26 cellular contexts compared by ENCODE assay signal in the genomic region with DNA sequence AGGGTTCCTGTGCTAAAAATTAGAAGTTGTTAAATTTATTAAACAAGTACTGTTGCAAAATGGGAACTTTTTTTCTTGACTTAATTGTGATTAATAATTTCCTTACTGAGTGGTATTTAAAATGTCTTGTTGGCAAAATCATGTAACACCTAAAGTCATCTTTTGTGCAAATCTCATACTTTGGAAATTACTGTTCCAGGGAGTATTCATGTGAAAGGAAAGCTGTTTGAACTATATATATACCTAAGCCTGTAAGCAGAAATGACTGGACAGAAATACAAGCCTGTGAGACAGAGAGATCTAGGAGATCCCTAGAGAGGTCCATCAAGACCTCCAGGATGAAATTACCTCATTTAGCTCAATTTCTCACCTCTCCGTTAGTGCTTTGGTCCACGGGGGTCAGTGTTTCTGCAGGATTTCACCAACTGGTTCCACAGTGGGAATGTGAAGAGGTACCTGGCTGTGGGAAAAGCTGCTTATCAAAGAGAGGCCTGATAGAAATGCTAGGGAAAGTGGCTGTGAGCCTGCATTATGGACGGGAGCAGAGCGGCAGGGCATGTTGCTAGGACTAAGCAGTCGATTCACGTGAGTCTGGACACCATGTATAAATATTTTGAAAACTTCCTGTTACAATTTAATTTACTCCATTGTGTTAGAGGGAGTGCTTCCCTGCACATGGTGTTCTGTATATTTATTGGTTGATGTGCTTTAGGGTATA. TPM values are rescaled to one million over a fixed set of nuclear protein-coding genes. Genes with fewer than 3 reads are reported as not detected.
DNase-seq lines count a peak whose midpoint lies in the region; ATAC-seq and TF ChIP-seq lines count a peak whose summit lies in the region.
"Had no signal": no experiment of that assay in that cellular context is flagged by ENCODE, and none has a peak within 500 bp of the region (broad histone marks: within the 10 kb centered on the region; RNA-seq: fewer than 3 reads in every experiment).

No MANE protein-coding gene starts in this region.

- no peak overlapping the region for H4K91ac ChIP-seq in IMR-90 (ENCODE audit: insufficient read depth, low read depth, low read length)

- intact Hi-C loops in IMR-90 (cut with micrococcal nuclease): no loop called here
- intact Hi-C loops in left ventricle myocardium superior (cut with micrococcal nuclease): no loop called here

- H3K27ac Mint-ChIP-seq in activated T-cell treated with anti-CD3 and anti-CD28 coated beads, Interleukin-2, amount 50 U/mL, for 72 hours: peak overlapping the region; percentile 66
- H3K27ac Mint-ChIP-seq: activated CD8-positive, alpha-beta memory T cell treated with anti-CD3 and anti-CD28 coated beads, Interleukin-2, amount 10 ng/mL, durations not matched to agents 7 days and 5 days; naive B cell had no signal

- no peak for DNase-seq in activated T-cell treated with anti-CD3 and anti-CD28 coated beads, Interleukin-2, amount 50 U/mL, for 72 hours
- DNase-seq in activated T-cell treated with anti-CD3 and anti-CD28 coated beads, Interleukin-2, amount 50 U/mL, for 48 hours: no peak
- DNase-seq in GM12865 (ENCODE audit: low read depth) (peak; percentile 10), IMR-90 (no peak), left ventricle myocardium superior (no peak), iPS-NIHi7 (ENCODE audit: extremely low spot score) (no peak)
- DNase-seq: ACHN; activated CD4-positive, CD25-positive, alpha-beta regulatory T cell; activated CD8-positive, alpha-beta memory T cell treated with anti-CD3 and anti-CD28 coated beads, Interleukin-2, amount 10 ng/mL, durations not matched to agents 7 days and 5 days; activated gamma-delta T cell treated with Interleukin-2 at 50 U/mL for 16 hours; aorta; C1 segment of cervical spinal cord; central memory CD4-positive, alpha-beta T cell; dermis blood vessel endothelial cell; EL; left cardiac atrium; MV-4-11; naive B cell; NCI-H1694; NCI-H526 treated with DMSO at 0.1 percent for 48 hours; ovary; T1000; upper lobe of left lung had no signal

- H3K9ac ChIP-seq in IMR-90 (ENCODE audit: low read depth, low read length): no peak overlapping the region

- H3K36me3 ChIP-seq in IMR-90 (ENCODE audit: control insufficient read depth, insufficient read depth, low read length): peaks cover 2% of the 10 kb centered on the region
- H3K36me3 ChIP-seq: ovary had no signal

- no peak for TF ChIP-seq RAD21 in IMR-90 (IDR thresholded peaks at IDR 0.05; ENCODE audit: low read length)

- H2BK5ac ChIP-seq in IMR-90 (ENCODE audit: low read depth, low read length, poor library complexity, severe bottlenecking): no peak overlapping the region

- H3K9me3 Mint-ChIP-seq in activated T-cell treated with anti-CD3 and anti-CD28 coated beads, Interleukin-2, amount 50 U/mL, for 72 hours: no peaks in the 10 kb centered on the region
- H3K9me3 Mint-ChIP-seq: naive B cell had no signal

- peaks cover 10 to 29% of the 10 kb centered on the region in 2 donors for H3K36me3 Mint-ChIP-seq in activated T-cell treated with anti-CD3 and anti-CD28 coated beads, Interleukin-2, amount 50 U/mL, for 72 hours (ENCODE audit: insufficient read depth in 2 of 2)

- peak overlapping the region in 1 of 2 donors; percentile 45 for H3K4me3 Mint-ChIP-seq in activated T-cell treated with anti-CD3 and anti-CD28 coated beads, Interleukin-2, amount 50 U/mL, for 72 hours
- H3K4me3 Mint-ChIP-seq: activated CD8-positive, alpha-beta memory T cell treated with anti-CD3 and anti-CD28 coated beads, Interleukin-2, amount 10 ng/mL, durations not matched to agents 7 days and 5 days; naive B cell had no signal

- CTCF ChIA-PET in IMR-90 (lab: Yijun Ruan, JAX): no interaction called here

- H2BK120ac ChIP-seq in IMR-90 (ENCODE audit: low read depth, low read length): no peak overlapping the region

- H3K4me2 ChIP-seq in IMR-90 (ENCODE audit: low read depth, low read length): no peak overlapping the region

- no peak for TF ChIP-seq POLR2A in IMR-90 (IDR thresholded peaks at IDR 0.05; ENCODE audit: low read depth, low read length)

- TF ChIP-seq CTCF in GM12865 (IDR thresholded peaks at IDR 0.05; ENCODE audit: insufficient read depth, low read depth, low read length, missing control alignments): no peak
- no peak for TF ChIP-seq CTCF in IMR-90 (conservative IDR thresholded peaks at IDR 0.05; ENCODE audit: low read depth, low read length)

- H4K20me1 ChIP-seq in IMR-90 (ENCODE audit: insufficient read depth, low read length): peaks cover 74% of the 10 kb centered on the region

- no peak overlapping the region for H4K8ac ChIP-seq in IMR-90 (ENCODE audit: low read depth in 2 of 2, low read length in 2 of 2)

- ATAC-seq in activated T-cell treated with anti-CD3 and anti-CD28 coated beads, Interleukin-2, amount 50 U/mL, for 72 hours (replicated peaks in 1 of 2): peak; percentile 30 to 68
- ATAC-seq in IMR-90 (ENCODE audit: low read depth): no peak
- ATAC-seq in left ventricle myocardium superior: peak; percentile 65
- ATAC-seq in HG02885 (IDR thresholded peaks at IDR 0.05; ENCODE audit: poor library complexity, unreplicated experiment): no peak
- no peak for ATAC-seq in HG03460 (IDR thresholded peaks at IDR 0.05; ENCODE audit: unreplicated experiment)
- ATAC-seq: activated CD8-positive, alpha-beta memory T cell treated with anti-CD3 and anti-CD28 coated beads, Interleukin-2, amount 10 ng/mL, durations not matched to agents 7 days and 5 days; sciatic nerve had no signal

- no peaks in the 10 kb centered on the region for H3K27me3 Mint-ChIP-seq in activated T-cell treated with anti-CD3 and anti-CD28 coated beads, Interleukin-2, amount 50 U/mL, for 72 hours (ENCODE audit: low read depth)
- H3K27me3 Mint-ChIP-seq: activated CD8-positive, alpha-beta memory T cell treated with anti-CD3 and anti-CD28 coated beads, Interleukin-2, amount 10 ng/mL, durations not matched to agents 7 days and 5 days; naive B cell had no signal

- H3K9me3 ChIP-seq in IMR-90 (ENCODE audit: control insufficient read depth, insufficient read depth, low read length): no peaks in the 10 kb centered on the region
- H3K9me3 ChIP-seq: ovary, upper lobe of left lung had no signal

- no peak overlapping the region for H2BK20ac ChIP-seq in IMR-90 (ENCODE audit: low read depth, low read length)

- no TSS peak for BruUV-seq in IMR-90 (replicated peaks; lab: Mats Ljungman, UMichigan)

- H2AFZ ChIP-seq in IMR-90 (replicated peaks; ENCODE audit: low read length, poor library complexity): no peak overlapping the region

- peaks cover 11 to 47% of the 10 kb centered on the region in 2 experiments; a peak in 3 of 4 replicates for H3K79me1 ChIP-seq in IMR-90 (ENCODE audit: low read depth in 1 of 2, low read length in 2 of 2)

- H3K4me1 ChIP-seq in IMR-90 (ENCODE audit: control insufficient read depth, insufficient read depth, low read length): peaks cover 4% of the 10 kb centered on the region

- no peak overlapping the region for H2AK9ac ChIP-seq in IMR-90 (replicated peaks; ENCODE audit: low read depth, low read length, poor library complexity)

- no peak overlapping the region for H3K14ac ChIP-seq in IMR-90 (replicated peaks; ENCODE audit: low read depth, low read length)

- no peak overlapping the region for H2AK5ac ChIP-seq in IMR-90 (ENCODE audit: low read depth, low read length)

- H4K5ac ChIP-seq in IMR-90 (ENCODE audit: low read depth, low read length): no peak overlapping the region

- peaks cover 77% of the 10 kb centered on the region for H3K4me1 Mint-ChIP-seq in activated T-cell treated with anti-CD3 and anti-CD28 coated beads, Interleukin-2, amount 50 U/mL, for 72 hours (ENCODE audit: low read depth)

- no peaks in the 10 kb centered on the region for H3K27me3 ChIP-seq in IMR-90 (ENCODE audit: control insufficient read depth, insufficient read depth, low read length)
- H3K27me3 ChIP-seq: ovary, upper lobe of left lung had no signal

- POLR2A ChIA-PET in IMR-90 (lab: Charles Lee; ENCODE audit: unreplicated experiment): no interaction called here

- dilution Hi-C loops in IMR-90 (cut with HindIII; ENCODE audit: low sequenced_read_pairs, unreplicated experiment): no loop called here

- H3K23ac ChIP-seq in IMR-90 (ENCODE audit: low read depth, low read length): no peak overlapping the region

- in situ Hi-C loops in IMR-90 (cut with MboI; ENCODE audit: low sequenced_read_pairs): no loop called here

- peaks cover 12% of the 10 kb centered on the region for H3K9me1 ChIP-seq in IMR-90 (ENCODE audit: insufficient read depth, low read length)

- H3K4ac ChIP-seq in IMR-90 (ENCODE audit: low read depth, low read length): no peak overlapping the region

- H3K4me3 ChIP-seq in GM12865 (ENCODE audit: low read depth, low read length) (no peak overlapping the region), IMR-90 (ENCODE audit: insufficient read depth, low read depth, low read length) (no peak overlapping the region)
- H3K4me3 ChIP-seq: ovary had no signal

- H3K56ac ChIP-seq in IMR-90 (ENCODE audit: extremely low read depth, insufficient read depth, low read length): no peak overlapping the region

- H3K18ac ChIP-seq in IMR-90 (ENCODE audit: low read depth, low read length): no peak overlapping the region

- H3K27ac ChIP-seq in IMR-90 (ENCODE audit: insufficient read depth, low read length): no peak overlapping the region
- H3K27ac ChIP-seq: ovary had no signal

- WGBS in IMR-90 (ENCODE audit: extremely low coverage in 2 of 2, insufficient read length in 1 of 2), 2 experiments: no CpG with 5 or more reads among the region's 6 CpGs

- H2BK15ac ChIP-seq in IMR-90 (ENCODE audit: low read depth, low read length): no peak overlapping the region

TF ChIP-seq in IMR-90, 13 proteins besides CTCF, POLR2A, EP300 and RAD21:
- TF ChIP-seq FOS (IDR thresholded peaks at IDR 0.05; ENCODE audit: low read depth, low read length): no peak
- no peak for TF ChIP-seq RCOR1 (IDR thresholded peaks at IDR 0.05; ENCODE audit: insufficient replicate concordance, low read length)
- TF ChIP-seq MAFK (IDR thresholded peaks at IDR 0.05; ENCODE audit: low read depth, low read length): 0 out of 2 replicates have a peak, but pooled peaks have one; percentile 3
- TF ChIP-seq NFE2L2 (IDR thresholded peaks at IDR 0.05; ENCODE audit: low read depth, low read length): no peak

RNA-seq across cellular contexts. Expression of a gene that starts 7.9 kb away (rescaled TPM):
- 100 to 1,000 TPM; 178 to 217 TPM for total RNA-seq in activated T-cell treated with anti-CD3 and anti-CD28 coated beads, Interleukin-2, amount 50 U/mL, for 72 hours
- total RNA-seq in IMR-90 (2012; rRNA removed) (14.9 and 30.6 TPM in 2 replicates), left ventricle myocardium superior (49.9 TPM)
- 31.8 and 45.8 TPM in 2 replicates for polyA plus RNA-seq in IMR-90 (2012; rRNA removed)
- polyA plus RNA-seq in IMR-90 (2012; cell fraction: cytosol; rRNA removed): 5.9 and 6.8 TPM in 2 replicates
- polyA plus RNA-seq in IMR-90 (2012; cell fraction: nucleus; rRNA removed; ENCODE audit: low replicate concordance): 33.4 and 106 TPM in 2 replicates

RNA-seq across cellular contexts. Expression of a gene that starts 26.5 kb away (rescaled TPM):
- 10 to 100 TPM in 1 of 2 donors, 1 to 10 TPM in 1; 7.8 to 15.9 TPM for total RNA-seq in activated T-cell treated with anti-CD3 and anti-CD28 coated beads, Interleukin-2, amount 50 U/mL, for 72 hours
- 6.1 and 6.4 TPM in 2 replicates for total RNA-seq in IMR-90 (2012; rRNA removed)
- 11.9 and 12.6 TPM in 2 replicates for polyA plus RNA-seq in IMR-90 (2012; rRNA removed)
- polyA plus RNA-seq in IMR-90 (2012; cell fraction: cytosol; rRNA removed): 12.7 and 17.5 TPM in 2 replicates
- 3.9 and 5.0 TPM in 2 replicates for polyA plus RNA-seq in IMR-90 (2012; cell fraction: nucleus; rRNA removed; ENCODE audit: low replicate concordance)
- 37.6 TPM for total RNA-seq in left ventricle myocardium superior

Comparison
In these comparisons a context has a peak if more than half of its experiments do, and no peak if none do; other contexts are left out.
1. ATAC-seq: peak in activated T-cell treated with anti-CD3 and anti-CD28 coated beads, Interleukin-2, amount 50 U/mL, for 72 hours (2 of 2) and left ventricle myocardium superior (single experiment); none in IMR-90 (single experiment), HG02885 (single experiment) and HG03460 (single experiment).